Comparison of ENCODE assay signal across 18 cellular contexts in genomic region chr22:24697141-24697540, GRCh38.
DNase-seq lines count a peak whose midpoint lies in the region; ATAC-seq and TF ChIP-seq lines count a peak whose summit lies in the region.
"Had no signal": no experiment of that assay in that cellular context is flagged by ENCODE, and none has a peak within 500 bp of the region (broad histone marks: within the 10 kb centered on the region; RNA-seq: fewer than 3 reads in every experiment).

No MANE protein-coding gene starts in this region.

- H3K9me3 ChIP-seq in HUES6 (ENCODE audit: control insufficient read depth, insufficient read depth, low read depth, low read length): no peaks in the 10 kb centered on the region
- no peaks in the 10 kb centered on the region for H3K9me3 ChIP-seq in mesenchymal stem cell (ENCODE audit: control insufficient read depth, low read length)
- no peaks in the 10 kb centered on the region for H3K9me3 ChIP-seq in thyroid gland
- H3K9me3 ChIP-seq: BE2C, ovary, SJCRH30, testis had no signal

- H2BK15ac ChIP-seq in mesenchymal stem cell (ENCODE audit: low read depth, poor library complexity, severe bottlenecking): no peak overlapping the region

- peak overlapping the region; percentile 19 for H4K91ac ChIP-seq in mesenchymal stem cell (ENCODE audit: low read length)

- H3K27me3 ChIP-seq in HUES6 (ENCODE audit: control insufficient read depth, insufficient read depth, low read length) (no peaks in the 10 kb centered on the region), mesenchymal stem cell (ENCODE audit: control insufficient read depth in 1 of 2, insufficient read depth in 1 of 2, low read length in 2 of 2) (peaks cover 3 to 31% of the 10 kb centered on the region in 2 experiments), thyroid gland (no peaks in the 10 kb centered on the region)
- H3K27me3 ChIP-seq: BE2C, ovary, SJCRH30, testis had no signal

- no peak for ATAC-seq in GM21786 (IDR thresholded peaks at IDR 0.05; ENCODE audit: unreplicated experiment)
- ATAC-seq: activated naive CD8-positive, alpha-beta T cell treated with anti-CD3 and anti-CD28 coated beads, Interleukin-2, amount 50 U/mL, for 24 hours; activated T-helper 17 cell treated with anti-CD3 and anti-CD28 coated beads, Interleukin-2, amount 50 U/mL, for 72 hours; T-helper 17 cell had no signal

- H3K4me3 Mint-ChIP-seq in dendritic cell treated with granulocyte-macrophage colony-stimulating factor and Interleukin-4, amounts not matched to agents 40 ng/mL and 50 ng/mL, for 4 days: no peak overlapping the region
- H3K4me3 Mint-ChIP-seq: activated naive CD8-positive, alpha-beta T cell treated with anti-CD3 and anti-CD28 coated beads, Interleukin-2, amount 50 U/mL, for 24 hours; activated T-helper 17 cell treated with anti-CD3 and anti-CD28 coated beads, Interleukin-2, amount 50 U/mL, for 72 hours; T-helper 17 cell had no signal

- H2BK120ac ChIP-seq in mesenchymal stem cell (ENCODE audit: low read depth, low read length): no peak overlapping the region

- H3K9ac ChIP-seq in HUES6 (ENCODE audit: low read length): no peak overlapping the region
- H3K9ac ChIP-seq in mesenchymal stem cell (ENCODE audit: low read length): no peak overlapping the region

- peak overlapping the region; percentile 48; the same call in 1 of the 2 replicates for H3K27ac ChIP-seq in HUES6 (ENCODE audit: low read depth, low read length)
- no peak overlapping the region for H3K27ac ChIP-seq in mesenchymal stem cell (ENCODE audit: low read length, poor library complexity, severe bottlenecking)
- peak overlapping the region; percentile 47 to 74 (median 60) for H3K27ac ChIP-seq in thyroid gland
- H3K27ac ChIP-seq: ovary, testis had no signal

- H3K36me3 ChIP-seq in HUES6 (ENCODE audit: control insufficient read depth, insufficient read depth, low read length) (no peaks in the 10 kb centered on the region), mesenchymal stem cell (ENCODE audit: control insufficient read depth in 1 of 2, insufficient read depth in 2 of 2, low read depth in 1 of 2, low read length in 2 of 2) (no peaks in the 10 kb centered on the region), thyroid gland (no peaks in the 10 kb centered on the region)
- H3K36me3 ChIP-seq: BE2C, ovary, SJCRH30 had no signal

- no peak overlapping the region for H2AFZ ChIP-seq in mesenchymal stem cell (ENCODE audit: low read depth, low read length)

- H3K4me2 ChIP-seq in mesenchymal stem cell (ENCODE audit: low read length, poor library complexity, severe bottlenecking): no peak overlapping the region
- H3K4me2 ChIP-seq: smooth muscle cell had no signal

- no peaks in the 10 kb centered on the region for H3K36me3 Mint-ChIP-seq in dendritic cell treated with granulocyte-macrophage colony-stimulating factor and Interleukin-4, amounts not matched to agents 40 ng/mL and 50 ng/mL, for 4 days (ENCODE audit: low read depth)

- TF ChIP-seq POLR2A in thyroid gland (IDR thresholded peaks at IDR 0.05): no peak

- peak overlapping the region; percentile 10 to 28 for H2BK12ac ChIP-seq in mesenchymal stem cell (ENCODE audit: low read length in 2 of 2)

- no peaks in the 10 kb centered on the region for H3K9me3 Mint-ChIP-seq in dendritic cell treated with granulocyte-macrophage colony-stimulating factor and Interleukin-4, amounts not matched to agents 40 ng/mL and 50 ng/mL, for 4 days
- H3K9me3 Mint-ChIP-seq: activated naive CD8-positive, alpha-beta T cell treated with anti-CD3 and anti-CD28 coated beads, Interleukin-2, amount 50 U/mL, for 24 hours; activated T-helper 17 cell treated with anti-CD3 and anti-CD28 coated beads, Interleukin-2, amount 50 U/mL, for 72 hours had no signal

- H3K27me3 Mint-ChIP-seq in dendritic cell treated with granulocyte-macrophage colony-stimulating factor and Interleukin-4, amounts not matched to agents 40 ng/mL and 50 ng/mL, for 4 days: no peaks in the 10 kb centered on the region
- H3K27me3 Mint-ChIP-seq: activated naive CD8-positive, alpha-beta T cell treated with anti-CD3 and anti-CD28 coated beads, Interleukin-2, amount 50 U/mL, for 24 hours had no signal

- peaks cover 15% of the 10 kb centered on the region for H3K4me1 Mint-ChIP-seq in dendritic cell treated with granulocyte-macrophage colony-stimulating factor and Interleukin-4, amounts not matched to agents 40 ng/mL and 50 ng/mL, for 4 days (ENCODE audit: low read depth)
- H3K4me1 Mint-ChIP-seq: activated naive CD8-positive, alpha-beta T cell treated with anti-CD3 and anti-CD28 coated beads, Interleukin-2, amount 50 U/mL, for 24 hours; activated T-helper 17 cell treated with anti-CD3 and anti-CD28 coated beads, Interleukin-2, amount 50 U/mL, for 72 hours; T-helper 17 cell had no signal

- H3K79me1 ChIP-seq in mesenchymal stem cell (replicated peaks; ENCODE audit: low read length, poor library complexity, severe bottlenecking): no peaks in the 10 kb centered on the region

- no peak overlapping the region for H3K4me3 ChIP-seq in HUES6 (ENCODE audit: low read depth, low read length)
- no peak overlapping the region for H3K4me3 ChIP-seq in mesenchymal stem cell (ENCODE audit: insufficient read depth in 1 of 2, low read depth in 1 of 2, low read length in 2 of 2)
- H3K4me3 ChIP-seq in thyroid gland (replicated peaks in 1 of 3): no peak overlapping the region
- H3K4me3 ChIP-seq: ovary, SJCRH30, smooth muscle cell, testis had no signal

- peak overlapping the region; percentile 68 for H3K27ac Mint-ChIP-seq in dendritic cell treated with granulocyte-macrophage colony-stimulating factor and Interleukin-4, amounts not matched to agents 40 ng/mL and 50 ng/mL, for 4 days
- H3K27ac Mint-ChIP-seq: activated naive CD8-positive, alpha-beta T cell treated with anti-CD3 and anti-CD28 coated beads, Interleukin-2, amount 50 U/mL, for 24 hours; activated T-helper 17 cell treated with anti-CD3 and anti-CD28 coated beads, Interleukin-2, amount 50 U/mL, for 72 hours; T-helper 17 cell had no signal

- no peak for TF ChIP-seq CTCF in thyroid gland (IDR thresholded peaks at IDR 0.05)

- intact Hi-C loops in dendritic cell treated with granulocyte-macrophage colony-stimulating factor and Interleukin-4, amounts not matched to agents 40 ng/mL and 50 ng/mL, for 4 days (cut with micrococcal nuclease): no loop called here
- intact Hi-C loops in thyroid gland (cut with DNase I): no loop called here

- H2AK5ac ChIP-seq in mesenchymal stem cell (ENCODE audit: low read length, severe bottlenecking): no peak overlapping the region

- peak overlapping the region in 1 of 2 experiments; percentile 21 for H3K4ac ChIP-seq in mesenchymal stem cell (ENCODE audit: low read depth in 1 of 2, low read length in 2 of 2)

- H3K4me1 ChIP-seq in HUES6 (ENCODE audit: control insufficient read depth, insufficient read depth, low read length): peaks cover 56% of the 10 kb centered on the region
- H3K4me1 ChIP-seq in mesenchymal stem cell (ENCODE audit: control insufficient read depth, insufficient read depth, low read depth, low read length): peaks cover 17% of the 10 kb centered on the region
- H3K4me1 ChIP-seq in thyroid gland: peaks cover 14 to 35% of the 10 kb centered on the region in 2 donors
- H3K4me1 ChIP-seq: testis had no signal

- DNase-seq in mesenchymal stem cell (no peak), thyroid gland (no peak), RPMI8226 (no peak), DMS79 treated with DMSO at 0.1 percent for 48 hours (lab: John Stamatoyannopoulos, UW) (no peak), cerebellar nuclear complex (lab: John Stamatoyannopoulos, UW) (no peak)
- DNase-seq: activated naive CD8-positive, alpha-beta T cell treated with anti-CD3 and anti-CD28 coated beads, Interleukin-2, amount 50 U/mL, for 24 hours; BE2C; GOT3; NCI-H1694; ovary; T-helper 17 cell; testis had no signal

- H2BK5ac ChIP-seq in mesenchymal stem cell (ENCODE audit: low read depth, low read length, poor library complexity, severe bottlenecking): no peak overlapping the region

- peak overlapping the region; percentile 13 to 37 for H3K18ac ChIP-seq in mesenchymal stem cell (ENCODE audit: low read depth in 1 of 2, low read length in 2 of 2)

- 82% methylated on average over 7 of the region's 7 CpGs for WGBS in mesenchymal stem cell
- 78 to 98% methylated on average over 5 to 7 of the region's 7 CpGs for WGBS in thyroid gland, 2 donors

- H3K14ac ChIP-seq in mesenchymal stem cell (ENCODE audit: low read length in 2 of 2): peak overlapping the region in 1 of 2 experiments; percentile 57

- no peak overlapping the region for H4K8ac ChIP-seq in mesenchymal stem cell (ENCODE audit: low read length)

- no peak overlapping the region for H3K23ac ChIP-seq in mesenchymal stem cell (ENCODE audit: low read length in 2 of 2)
